8 cellular contexts compared by ENCODE assay signal in the genomic region with DNA sequence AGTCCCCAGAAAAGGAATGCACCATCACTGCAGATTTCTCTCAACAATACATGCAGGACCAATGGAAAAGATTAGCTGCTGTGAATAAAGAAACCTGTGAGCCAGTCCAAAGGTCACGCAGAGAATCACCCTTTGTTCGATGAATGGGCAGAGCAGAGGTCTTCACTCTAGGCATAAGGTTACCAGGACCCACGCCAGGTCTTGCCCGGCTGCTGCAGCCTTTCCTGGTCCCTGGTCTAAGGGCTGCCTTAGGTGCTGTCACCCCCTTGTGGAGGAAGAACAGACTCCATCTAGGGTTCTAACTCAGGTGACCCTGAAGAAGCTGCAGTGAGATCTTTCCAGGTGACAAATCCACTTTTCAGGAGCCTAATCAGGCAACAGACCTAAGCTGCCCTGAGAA. TPM values are rescaled to one million over a fixed set of nuclear protein-coding genes. Genes with fewer than 3 reads are reported as not detected.
DNase-seq lines count a peak whose midpoint lies in the region; ATAC-seq and TF ChIP-seq lines count a peak whose summit lies in the region.

No MANE protein-coding gene starts in this region.

- no peaks in the 10 kb centered on the region for H3K9me3 ChIP-seq in CD4-positive, alpha-beta memory T cell (ENCODE audit: control insufficient read depth in 1 of 2, low read length in 2 of 2)
- H3K9me3 ChIP-seq in SJCRH30 (replicated peaks) (no peaks in the 10 kb centered on the region), mucosa of descending colon (no peaks in the 10 kb centered on the region)

- H3K4me1 ChIP-seq in CD4-positive, alpha-beta memory T cell (ENCODE audit: insufficient read depth, low read length), result peaks cover 25% of the 10 kb centered on the region
- H3K4me1 ChIP-seq in SJCRH30 (peaks cover 8% of the 10 kb centered on the region), mucosa of descending colon (ENCODE audit: low read depth) (no peaks in the 10 kb centered on the region)

- peak overlapping the region in 2 of 7 donors; percentile 41 to 42 for H3K27ac Mint-ChIP-seq in CD4-positive, alpha-beta memory T cell

- no peak overlapping the region for H3K4me3 ChIP-seq in CD4-positive, alpha-beta memory T cell (ENCODE audit: low read length in 2 of 2)
- H3K4me3 ChIP-seq in SJCRH30, result no peak overlapping the region
- no peak overlapping the region for H3K4me3 ChIP-seq in mucosa of descending colon

- H3K36me3 ChIP-seq in CD4-positive, alpha-beta memory T cell (ENCODE audit: insufficient read depth, low read length), result peaks cover 45% of the 10 kb centered on the region
- H3K36me3 ChIP-seq in SJCRH30, result peaks cover 21% of the 10 kb centered on the region
- H3K36me3 ChIP-seq in mucosa of descending colon (ENCODE audit: low read depth), result peaks cover 12% of the 10 kb centered on the region

- no peak overlapping the region for H3K27ac ChIP-seq in CD4-positive, alpha-beta memory T cell (ENCODE audit: low read depth, low read length)
- H3K27ac ChIP-seq in SJCRH30, result no peak overlapping the region

- CTCF ChIA-PET in CD4-positive, alpha-beta memory T cell (lab: Charles Lee; ENCODE audit: partially characterized antibody), result interaction anchor here (0.7 to 3.4 kb wide), 18 partner anchors 10 to 489 kb away, joined by 3 to 49 read pairs (median 4); a partner anchor contains a TSS

- in situ Hi-C loops in GM13977 (cut with MboI; ENCODE audit: low pct_unique_long_range_greater_than_20kb, low sequenced_read_pairs, unreplicated experiment), result no loop called here

- POLR2A ChIA-PET in CD4-positive, alpha-beta memory T cell (lab: Charles Lee; ENCODE audit: partially characterized antibody), result interaction anchor here (1.0 to 1.2 kb wide), 4 partner anchors 29 to 118 kb away, joined by 3 to 4 read pairs (median 3); a partner anchor contains a TSS

- intact Hi-C loops in CD4-positive, alpha-beta memory T cell (cut with micrococcal nuclease), result loop anchor here (1.0 to 2.0 kb wide), 3 partner anchors 46 to 488 kb away; no protein-coding TSS in a partner anchor
- intact Hi-C loops in mucosa of descending colon (cut with DNase I, micrococcal nuclease), result no loop called here

- peaks cover 26 to 60% of the 10 kb centered on the region in 2 donors for H3K36me3 Mint-ChIP-seq in CD4-positive, alpha-beta memory T cell

- ATAC-seq in mucosa of descending colon (peak; percentile 90), GM19463 (IDR thresholded peaks at IDR 0.05; ENCODE audit: unreplicated experiment) (no peak), HG03354 (IDR thresholded peaks at IDR 0.05; ENCODE audit: poor library complexity, severe bottlenecking, unreplicated experiment) (no peak)

- peaks cover 23 to 48% (median 27%) of the 10 kb centered on the region in 4 donors for H3K4me1 Mint-ChIP-seq in CD4-positive, alpha-beta memory T cell

- no peaks in the 10 kb centered on the region for H3K27me3 Mint-ChIP-seq in CD4-positive, alpha-beta memory T cell

- TF ChIP-seq CTCF in GM13977 (IDR thresholded peaks at IDR 0.05; ENCODE audit: extremely low read depth, insufficient read depth, missing control alignments), result peak; percentile 63
- peak; percentile 29 for TF ChIP-seq CTCF in mucosa of descending colon (IDR thresholded peaks at IDR 0.05)

- no peaks in the 10 kb centered on the region for H3K9me3 Mint-ChIP-seq in CD4-positive, alpha-beta memory T cell

- no peaks in the 10 kb centered on the region for H3K27me3 ChIP-seq in CD4-positive, alpha-beta memory T cell (ENCODE audit: insufficient read depth, low read length)
- H3K27me3 ChIP-seq in SJCRH30, result no peaks in the 10 kb centered on the region

- peak; percentile 20 to 56 (median 42) for DNase-seq in CD4-positive, alpha-beta memory T cell
- DNase-seq in GM13977 (ENCODE audit: low spot score) (peak; percentile 64), SJCRH30 (peak; percentile 24 to 49), ecto neural progenitor cell (ENCODE audit: low spot score) (peak; percentile 61), mucosa of descending colon (peak in 2 of 3 donors; percentile 58 to 69)
- DNase-seq in stimulated activated CD4-positive, alpha-beta T cell treated with anti-CD3 and anti-CD28 coated beads, Interleukin-4, amount 100 ng/mL, for 1 hour, result no peak

- no peak overlapping the region for H3K4me3 Mint-ChIP-seq in CD4-positive, alpha-beta memory T cell

RNA-seq across cellular contexts. Expression of a gene that starts 29.0 kb away (rescaled TPM):
- 100 to 1,000 TPM; 299 to 303 TPM for total RNA-seq in CD4-positive, alpha-beta memory T cell
- 100 to 1,000 TPM; 153 to 160 TPM for polyA plus RNA-seq in CD4-positive, alpha-beta memory T cell
- 135 and 168 TPM in 2 replicates for total RNA-seq in SJCRH30 (2014; rRNA removed; shearing (Covaris generic))
- 100 to 1,000 TPM in 1 of 3 donors, 10 to 100 TPM in 2; 94.0 to 116 (median 99.8) TPM for total RNA-seq in mucosa of descending colon

RNA-seq across cellular contexts. Expression of a gene that starts 36.1 kb away (rescaled TPM):
- total RNA-seq in CD4-positive, alpha-beta memory T cell, result 10 to 100 TPM; 71.0 to 80.3 TPM
- polyA plus RNA-seq in CD4-positive, alpha-beta memory T cell, result 10 to 100 TPM; 37.1 to 43.1 TPM
- total RNA-seq in SJCRH30 (2014; rRNA removed; shearing (Covaris generic)), result 25.0 and 32.0 TPM in 2 replicates
- total RNA-seq in mucosa of descending colon, result 10 to 100 TPM; 40.9 to 61.0 (median 43.3) TPM
